In genomic region chr22:22161924-22162851, GRCh38 we compare ENCODE assay signal across 14 cellular contexts.
DNase-seq lines count a peak whose midpoint lies in the region; ATAC-seq and TF ChIP-seq lines count a peak whose summit lies in the region.
"Had no signal": no experiment of that assay in that cellular context is flagged by ENCODE, and none has a peak within 500 bp of the region (broad histone marks: within the 10 kb centered on the region; RNA-seq: fewer than 3 reads in every experiment).

No MANE protein-coding gene starts in this region.

- no peak overlapping the region for H3K4me3 ChIP-seq in transverse colon
- H3K4me3 ChIP-seq in left ventricle myocardium inferior: no peak overlapping the region
- H3K4me3 ChIP-seq: pancreas had no signal

- H3K27ac ChIP-seq in transverse colon (no peak overlapping the region), left ventricle myocardium inferior (replicated peaks) (no peak overlapping the region)
- H3K27ac ChIP-seq: epithelial cell of prostate, pancreas had no signal

- in situ Hi-C loops in transverse colon (cut with MboI; ENCODE audit: low pct_ligation_motif_present in 1 of 4, low pct_unique_long_range_greater_than_20kb in 1 of 4, low sequenced_read_pairs in 3 of 4): no loop called here

- WGBS in transverse colon (ENCODE audit: low coverage in 1 of 2), 2 donors: 74 to 90% methylated on average over 2 to 9 of the region's 9 CpGs

- TF ChIP-seq POLR2A in transverse colon (IDR thresholded peaks at IDR 0.05): no peak

- H3K4me1 ChIP-seq in transverse colon: no peaks in the 10 kb centered on the region
- H3K4me1 ChIP-seq in left ventricle myocardium inferior: no peaks in the 10 kb centered on the region
- H3K4me1 ChIP-seq: pancreas had no signal

- TF ChIP-seq EP300 in transverse colon (IDR thresholded peaks at IDR 0.05; ENCODE audit: low read depth): no peak

- ATAC-seq in GM19025 (IDR thresholded peaks at IDR 0.05; ENCODE audit: low read depth, unreplicated experiment): peak; percentile 87
- ATAC-seq in HG02571 (IDR thresholded peaks at IDR 0.05; ENCODE audit: unreplicated experiment): peak; percentile 70
- ATAC-seq in HG03460 (IDR thresholded peaks at IDR 0.05; ENCODE audit: unreplicated experiment): peak; percentile 70
- ATAC-seq: pancreas had no signal

- H3K36me3 ChIP-seq in transverse colon: no peaks in the 10 kb centered on the region
- H3K36me3 ChIP-seq in left ventricle myocardium inferior: no peaks in the 10 kb centered on the region
- H3K36me3 ChIP-seq: pancreas had no signal

- intact Hi-C loops in transverse colon (cut with DNase I; ENCODE audit: low total_unique reads) (no loop called here), left ventricle myocardium inferior (cut with micrococcal nuclease) (no loop called here)

- H3K27me3 ChIP-seq in transverse colon (peaks cover 3% of the 10 kb centered on the region), left ventricle myocardium inferior (ENCODE audit: low read depth) (peaks cover 68% of the 10 kb centered on the region)
- H3K27me3 ChIP-seq: pancreas had no signal

- H3K9me3 ChIP-seq in transverse colon (no peaks in the 10 kb centered on the region), left ventricle myocardium inferior (replicated peaks) (no peaks in the 10 kb centered on the region)
- H3K9me3 ChIP-seq: pancreas had no signal

- TF ChIP-seq CTCF in transverse colon (IDR thresholded peaks at IDR 0.05) (no peak), left ventricle myocardium inferior (IDR thresholded peaks at IDR 0.05; ENCODE audit: borderline replicate concordance) (no peak)

- peak; percentile 65 for DNase-seq in transverse colon
- DNase-seq in NCI-H226: no peak
- DNase-seq in left ventricle myocardium inferior: no peak
- no peak for DNase-seq in effector CD8-positive, alpha-beta T cell (lab: John Stamatoyannopoulos, UW)
- DNase-seq: activated CD4-positive, alpha-beta memory T cell treated with anti-CD3 and anti-CD28 coated beads for 36 hours; NCI-H2029 treated with DMSO at 0.1 percent for 48 hours; pancreas; SHP77 treated with DMSO at 0.1 percent for 48 hours; stimulated activated CD4-positive, alpha-beta T cell treated with anti-CD3 and anti-CD28 coated beads, Interleukin-4, amount 100 ng/mL, for 24 hours; trophoblast cell had no signal
